In the genomic region with DNA sequence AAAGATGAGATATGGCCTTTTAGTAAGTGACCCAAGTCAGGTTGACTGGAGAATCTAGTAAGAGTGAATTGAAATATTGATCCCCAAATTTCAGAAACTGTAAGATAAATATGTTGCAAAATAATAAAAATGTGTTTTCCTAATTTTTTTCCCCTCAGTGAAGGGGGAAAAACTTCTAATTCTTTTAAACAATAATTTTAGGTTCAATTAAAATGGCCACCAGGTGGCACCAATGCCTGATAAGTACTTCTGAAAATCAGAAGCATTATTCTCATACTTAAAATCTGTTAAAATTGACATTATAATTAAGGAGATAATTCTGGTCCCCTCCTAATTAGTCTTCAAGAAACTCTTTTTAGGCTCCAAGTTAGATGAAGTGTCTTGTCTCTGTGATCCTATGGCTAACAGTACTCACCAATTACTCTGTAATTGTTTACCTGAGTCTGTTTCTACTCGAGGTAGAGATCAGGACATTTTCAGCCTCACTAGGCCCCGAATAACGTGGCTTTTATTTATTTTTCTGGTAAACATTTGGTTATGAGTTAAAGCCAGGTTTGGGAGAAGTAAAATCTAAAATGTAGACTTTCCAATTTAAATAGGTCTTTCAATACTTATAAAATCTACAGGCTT, we compare ENCODE assay signal across 8 cellular contexts. TPM values are rescaled to one million over a fixed set of nuclear protein-coding genes. Genes with fewer than 3 reads are reported as not detected.
DNase-seq lines count a peak whose midpoint lies in the region; ATAC-seq, FAIRE-seq and TF ChIP-seq lines count a peak whose summit lies in the region.

No MANE protein-coding gene starts in this region.

- H3K4me1 Mint-ChIP-seq in HFFc6 (ENCODE audit: low read depth), result no peaks in the 10 kb centered on the region

- H3K4ac ChIP-seq in trophoblast cell (ENCODE audit: low read depth, low read length), result no peak overlapping the region

- H2AK5ac ChIP-seq in trophoblast cell (ENCODE audit: low read length), result no peak overlapping the region

- no peak overlapping the region for H3K4me3 Mint-ChIP-seq in HFFc6

- H3K79me1 ChIP-seq in trophoblast cell (ENCODE audit: low read length), result peaks cover 1% of the 10 kb centered on the region

- H3K36me3 ChIP-seq in trophoblast cell (ENCODE audit: control insufficient read depth in 1 of 2, insufficient read depth in 2 of 2, low read length in 2 of 2), result no peaks in the 10 kb centered on the region

- no peak overlapping the region for H2BK120ac ChIP-seq in trophoblast cell (ENCODE audit: insufficient read depth, low read length, poor library complexity)

- H3K23ac ChIP-seq in trophoblast cell (ENCODE audit: low read length), result no peak overlapping the region

- H3K27ac ChIP-seq in trophoblast cell (ENCODE audit: low read depth, low read length), result no peak overlapping the region

- peaks cover 4% of the 10 kb centered on the region for H3K9me3 ChIP-seq in trophoblast cell (ENCODE audit: insufficient read depth, low read depth, low read length)

- ATAC-seq in HG02571 (IDR thresholded peaks at IDR 0.05; ENCODE audit: unreplicated experiment) (no peak), HG02759 (IDR thresholded peaks at IDR 0.05; ENCODE audit: unreplicated experiment) (no peak)

- no peak overlapping the region for H2BK12ac ChIP-seq in trophoblast cell (ENCODE audit: low read length)

- peaks cover 26% of the 10 kb centered on the region for H3K36me3 Mint-ChIP-seq in HFFc6 (ENCODE audit: low read depth)

- peak; percentile 69 for DNase-seq in DMS53 (lab: John Stamatoyannopoulos, UW)
- DNase-seq in DMS53 treated with DMSO at 0.1 percent for 48 hours (lab: John Stamatoyannopoulos, UW; ENCODE audit: unreplicated experiment), result no peak
- no peak for DNase-seq in HFFc6
- DNase-seq in SK-MEL-5 (ENCODE audit: low read depth, low spot score), result peak; percentile 53
- peak; percentile 6 to 71 for DNase-seq in trophoblast cell

- no CpG with 5 or more reads among the region's 3 CpGs for WGBS in trophoblast cell (ENCODE audit: extremely low coverage, insufficient coverage, insufficient read length)

- H3K27me3 ChIP-seq in trophoblast cell (ENCODE audit: insufficient read depth, low read length), result no peaks in the 10 kb centered on the region

- no peak overlapping the region for H3K4me3 ChIP-seq in trophoblast cell (ENCODE audit: low read depth, low read length)

- 0 out of 2 replicates have a peak, but pooled peaks cover 4% of the 10 kb centered on the region for H3K9me3 Mint-ChIP-seq in HFFc6

- H4K12ac ChIP-seq in trophoblast cell (ENCODE audit: low read depth, low read length), result no peak overlapping the region

- in situ Hi-C loops in SK-MEL-5 (cut with HindIII; ENCODE audit: low pct_unique_long_range_greater_than_20kb, low sequenced_read_pairs), result no loop called here

- TF ChIP-seq CTCF in HFFc6 (IDR thresholded peaks at IDR 0.05), result peak; percentile 92

- H3K14ac ChIP-seq in trophoblast cell (ENCODE audit: low read length), result no peak overlapping the region

- H3K27me3 Mint-ChIP-seq in HFFc6 (ENCODE audit: insufficient read depth), result no peaks in the 10 kb centered on the region; the same call in 1 of the 2 replicates

- no peak overlapping the region for H3K4me2 ChIP-seq in trophoblast cell (ENCODE audit: low read length)

- no peak overlapping the region for H2AFZ ChIP-seq in trophoblast cell (ENCODE audit: insufficient read depth, low read length, poor library complexity)

- H3K4me1 ChIP-seq in trophoblast cell (ENCODE audit: control insufficient read depth in 1 of 2, insufficient read depth in 2 of 2, low read length in 2 of 2), result peaks cover 3 to 7% of the 10 kb centered on the region in 2 experiments

- no peak overlapping the region for H2BK5ac ChIP-seq in trophoblast cell (ENCODE audit: low read depth, low read length, poor library complexity)

- H4K91ac ChIP-seq in trophoblast cell (ENCODE audit: low read depth, low read length), result no peak overlapping the region

- no peak overlapping the region for H3K9ac ChIP-seq in trophoblast cell (ENCODE audit: low read length)

- H3K79me2 ChIP-seq in trophoblast cell (ENCODE audit: control insufficient read depth, insufficient read depth, low read length, poor library complexity), result no peaks in the 10 kb centered on the region

- no peak overlapping the region for H3K27ac Mint-ChIP-seq in HFFc6

- FAIRE-seq in endometrium (lab: Jason Lieb, UNC), result peak; percentile 91

- no peak overlapping the region for H4K8ac ChIP-seq in trophoblast cell (ENCODE audit: low read depth, low read length)

- H3K18ac ChIP-seq in trophoblast cell (ENCODE audit: low read length), result no peak overlapping the region

RNA-seq across cellular contexts. Expression of a gene that starts 52.6 kb away (rescaled TPM):
- total RNA-seq in HFFc6 (2021; fragmentation: NEBNext Ultra II Directional; extraction: Animal tissue kit (Norgen Biotek cat#: 25700)), result 10 to 100 TPM; 56.8 to 72.3 (median 64.3) TPM
- 52.2 and 62.9 TPM in 2 replicates for total RNA-seq in SK-MEL-5 (2014; rRNA removed; shearing (Covaris generic))
- polyA plus RNA-seq in SK-MEL-5 (2015; cell fraction: cytosol; rRNA removed), result 45.0 and 61.0 TPM in 2 replicates
- polyA plus RNA-seq in SK-MEL-5 (2015; cell fraction: nucleus; rRNA removed), result 61.3 and 78.2 TPM in 2 replicates
- polyA plus RNA-seq in trophoblast cell (2013), result 49.5 and 51.2 TPM in 2 replicates

Comparison
In these comparisons a context has a peak if more than half of its experiments do, and no peak if none do; other contexts are left out.
1. DNase-seq: peak in DMS53 (single experiment), SK-MEL-5 (single experiment) and trophoblast cell (2 of 2); none in DMS53 treated with DMSO at 0.1 percent for 48 hours (single experiment) and HFFc6 (single experiment).